ENCODE assay signal across 27 cellular contexts in genomic region chr2:2007551-2008501, GRCh38.
DNase-seq lines count a peak whose midpoint lies in the region; ATAC-seq lines count a peak whose summit lies in the region.
"Had no signal": no experiment of that assay in that cellular context is flagged by ENCODE, and none has a peak within 500 bp of the region (broad histone marks: within the 10 kb centered on the region; RNA-seq: fewer than 3 reads in every experiment).

No MANE protein-coding gene starts in this region.

- no peaks in the 10 kb centered on the region for H3K27me3 ChIP-seq in BLaER1
- H3K27me3 ChIP-seq in HUES64 (ENCODE audit: insufficient read depth, low read length), result no peaks in the 10 kb centered on the region
- no peaks in the 10 kb centered on the region for H3K27me3 ChIP-seq in NT2/D1 (ENCODE audit: insufficient read depth, insufficient read length)
- no peaks in the 10 kb centered on the region for H3K27me3 ChIP-seq in iPS-18a (ENCODE audit: control insufficient read depth, insufficient read depth, low read length)
- H3K27me3 ChIP-seq: pancreas, thyroid gland had no signal

- H3K4me2 ChIP-seq in BLaER1, result peak overlapping the region; percentile 47

- H3K4me1 ChIP-seq in BLaER1 (peaks cover 64% of the 10 kb centered on the region), HUES64 (ENCODE audit: insufficient read depth, low read length) (peaks cover 44% of the 10 kb centered on the region), NT2/D1 (ENCODE audit: insufficient read depth, insufficient read length) (peaks cover 5% of the 10 kb centered on the region), iPS-18a (ENCODE audit: control insufficient read depth, low read depth, low read length) (peaks cover 24% of the 10 kb centered on the region)
- H3K4me1 ChIP-seq: HAP-1, pancreas, thyroid gland had no signal

- no peaks in the 10 kb centered on the region for H4K20me1 ChIP-seq in BLaER1

- ATAC-seq in HG02571 (IDR thresholded peaks at IDR 0.05; ENCODE audit: unreplicated experiment), result no peak
- ATAC-seq: left cardiac atrium; pancreas; right cardiac atrium; stimulated activated naive CD8-positive, alpha-beta T cell treated with anti-CD3 and anti-CD28 coated beads, Interleukin-15, Interleukin-2, amounts not matched to agents 100 U/mL and 50 U/mL, for 24 hours; T-helper 17 cell had no signal

- DNase-seq in NT2/D1 (ENCODE audit: low read depth, low spot score) (peak; percentile 77), kidney tubule cell (ENCODE audit: low spot score) (no peak), glomerular visceral epithelial cell (ENCODE audit: extremely low spot score) (no peak)
- DNase-seq in activated CD8-positive, alpha-beta memory T cell treated with anti-CD3 and anti-CD28 coated beads for 24 hours, result no peak
- DNase-seq: 8988T; activated CD4-positive, alpha-beta T cell treated with anti-CD3 and anti-CD28 coated beads, Interleukin-2, amount 50 U/mL, for 4 hours; activated CD8-positive, alpha-beta memory T cell treated with anti-CD3 and anti-CD28 coated beads, Interleukin-2, amount 50 U/mL, for 48 hours; AML-193; cerebellar nuclear complex; left cardiac atrium; MM.1S; NCI-H1436 treated with DMSO at 0.1 percent for 48 hours; pancreas; right cardiac atrium; RPMI8226; stimulated activated CD4-positive, alpha-beta T cell treated with anti-CD3 and anti-CD28 coated beads, Interleukin-12 subunit alpha, Interleukin-12 subunit beta, amount 100 ng/mL, for 4 hours; stimulated activated CD4-positive, alpha-beta T cell treated with anti-CD3 and anti-CD28 coated beads, Interleukin-4, amount 100 ng/mL, for 4 hours; stimulated activated naive CD8-positive, alpha-beta T cell treated with anti-CD3 and anti-CD28 coated beads, Interleukin-15, Interleukin-2, amounts not matched to agents 100 U/mL and 50 U/mL, for 24 hours; T-helper 17 cell; thyroid gland had no signal

- H3K9me3 ChIP-seq in BLaER1, result peaks cover 40% of the 10 kb centered on the region
- H3K9me3 ChIP-seq in HUES64 (ENCODE audit: insufficient read depth, low read depth, low read length), result no peaks in the 10 kb centered on the region
- no peaks in the 10 kb centered on the region for H3K9me3 ChIP-seq in NT2/D1 (ENCODE audit: insufficient read depth, low read length)
- no peaks in the 10 kb centered on the region for H3K9me3 ChIP-seq in iPS-18a (ENCODE audit: control insufficient read depth, low read depth, low read length)
- H3K9me3 ChIP-seq: HAP-1, pancreas, thyroid gland had no signal

- no peaks in the 10 kb centered on the region for H3K36me3 ChIP-seq in BLaER1
- H3K36me3 ChIP-seq in HUES64 (ENCODE audit: insufficient read depth, low read length), result no peaks in the 10 kb centered on the region
- no peaks in the 10 kb centered on the region for H3K36me3 ChIP-seq in NT2/D1 (ENCODE audit: insufficient read depth, insufficient read length, low read length)
- H3K36me3 ChIP-seq in iPS-18a (ENCODE audit: control insufficient read depth, low read depth, low read length), result no peaks in the 10 kb centered on the region
- H3K36me3 ChIP-seq: HAP-1, pancreas, thyroid gland had no signal

- no peak overlapping the region for H3K4me3 ChIP-seq in BLaER1
- H3K4me3 ChIP-seq in HUES64 (ENCODE audit: low read length), result peak overlapping the region; percentile 21; the same call in 1 of the 2 replicates
- H3K4me3 ChIP-seq in NT2/D1 (ENCODE audit: insufficient read length, low read depth), result no peak overlapping the region
- H3K4me3 ChIP-seq in iPS-18a (ENCODE audit: low read length), result peak overlapping the region; percentile 28
- H3K4me3 ChIP-seq: HAP-1, pancreas, thyroid gland had no signal

- 32% methylated on average over 8 of the region's 8 CpGs for WGBS in HUES64

- H3K27ac ChIP-seq in BLaER1 (peak overlapping the region; percentile 28; the same call in 1 of the 2 replicates), HUES64 (ENCODE audit: low read depth, low read length) (peak overlapping the region; percentile 93), iPS-18a (ENCODE audit: low read length) (peak overlapping the region; percentile 7)
- H3K27ac ChIP-seq: epithelial cell of prostate, pancreas, thyroid gland, VCaP had no signal

- H3K9ac ChIP-seq in BLaER1, result no peak overlapping the region
- peak overlapping the region; percentile 44; the same call in 1 of the 2 replicates for H3K9ac ChIP-seq in HUES64 (ENCODE audit: low read depth, low read length)
- no peak overlapping the region for H3K9ac ChIP-seq in NT2/D1 (ENCODE audit: insufficient read length, low read depth)
- peak overlapping the region; percentile 15 for H3K9ac ChIP-seq in iPS-18a (ENCODE audit: low read length)

Comparison
In these comparisons a context has a peak if more than half of its experiments do, and no peak if none do; other contexts are left out.
1. H3K27ac ChIP-seq: peak in every context shown above with its lines; median percentile 93 in HUES64; 28 in BLaER1; 7 in iPS-18a.
2. H3K4me3 ChIP-seq: peak in HUES64 (single experiment) and iPS-18a (single experiment); none in BLaER1 (single experiment) and NT2/D1 (single experiment).
3. H3K9ac ChIP-seq: peak in HUES64 (single experiment) and iPS-18a (single experiment); none in BLaER1 (single experiment) and NT2/D1 (single experiment).